36 cellular contexts compared by ENCODE assay signal in the genomic region with DNA sequence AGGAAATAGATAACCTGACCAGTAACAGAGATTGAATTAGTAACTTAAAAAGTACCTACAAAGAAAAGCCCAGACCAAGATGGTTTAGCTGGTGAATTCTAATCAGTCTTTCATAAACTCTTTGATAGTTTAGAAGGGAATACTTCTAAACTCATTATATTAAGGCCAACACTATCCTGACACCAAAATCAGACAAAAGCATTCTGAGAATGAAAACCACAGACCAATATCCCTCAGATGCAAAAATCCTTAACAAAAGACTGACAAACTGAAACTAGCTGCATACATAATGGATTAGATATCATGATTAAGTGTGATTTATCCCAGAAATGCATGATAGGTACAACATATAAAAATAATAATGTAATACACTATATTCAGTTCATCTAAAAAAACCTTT.
"Had no signal": no experiment of that assay in that cellular context is flagged by ENCODE, and none has a peak within 500 bp of the region (broad histone marks: within the 10 kb centered on the region; RNA-seq: fewer than 3 reads in every experiment).

No MANE protein-coding gene starts in this region.

- ATAC-seq: activated CD4-positive, alpha-beta T cell treated with anti-CD3 and anti-CD28 coated beads for 36 hours; activated CD8-positive, alpha-beta memory T cell treated with anti-CD3 and anti-CD28 coated beads, Interleukin-2, amount 10 ng/mL, durations not matched to agents 7 days and 5 days; activated CD8-positive, alpha-beta T cell treated with anti-CD3 and anti-CD28 coated beads, Interleukin-2, amount 10 ng/mL, durations not matched to agents 7 days and 5 days; activated naive CD8-positive, alpha-beta T cell treated with anti-CD3 and anti-CD28 coated beads, Interleukin-2, amount 50 U/mL, for 24 hours; body of pancreas; effector memory CD8-positive, alpha-beta T cell; gastroesophageal sphincter; T-helper 17 cell had no signal

- H3K4me3 ChIP-seq: adrenal gland, body of pancreas, esophagus squamous epithelium, gastroesophageal sphincter had no signal

- H3K4me1 Mint-ChIP-seq: activated CD4-positive, alpha-beta T cell treated with anti-CD3 and anti-CD28 coated beads for 36 hours; activated CD4-positive, alpha-beta T cell treated with anti-CD3 and anti-CD28 coated beads, Interleukin-2, amount 10 ng/mL, durations not matched to agents 24 days and 14 days; activated naive CD4-positive, alpha-beta T cell treated with anti-CD3 and anti-CD28 coated beads, Interleukin-2, amount 50 U/mL, for 24 hours; activated naive CD8-positive, alpha-beta T cell treated with anti-CD3 and anti-CD28 coated beads for 36 hours; activated naive CD8-positive, alpha-beta T cell treated with anti-CD3 and anti-CD28 coated beads, Interleukin-2, amount 50 U/mL, for 24 hours; T-helper 17 cell had no signal

- H3K27me3 ChIP-seq: adrenal gland, body of pancreas, esophagus squamous epithelium, gastroesophageal sphincter had no signal

- H3K4me3 Mint-ChIP-seq: activated CD4-positive, alpha-beta memory T cell treated with anti-CD3 and anti-CD28 coated beads for 36 hours; activated CD4-positive, alpha-beta T cell treated with anti-CD3 and anti-CD28 coated beads for 36 hours; activated CD4-positive, alpha-beta T cell treated with anti-CD3 and anti-CD28 coated beads, Interleukin-2, amount 10 ng/mL, durations not matched to agents 24 days and 14 days; activated CD8-positive, alpha-beta memory T cell treated with anti-CD3 and anti-CD28 coated beads, Interleukin-2, amount 10 ng/mL, durations not matched to agents 7 days and 5 days; activated CD8-positive, alpha-beta T cell treated with anti-CD3 and anti-CD28 coated beads, Interleukin-2, amount 10 ng/mL, durations not matched to agents 7 days and 5 days; activated naive CD4-positive, alpha-beta T cell treated with anti-CD3 and anti-CD28 coated beads for 36 hours; activated naive CD4-positive, alpha-beta T cell treated with anti-CD3 and anti-CD28 coated beads, Interleukin-2, amount 50 U/mL, for 24 hours; activated naive CD8-positive, alpha-beta T cell treated with anti-CD3 and anti-CD28 coated beads for 36 hours; activated naive CD8-positive, alpha-beta T cell treated with anti-CD3 and anti-CD28 coated beads, Interleukin-2, amount 50 U/mL, for 24 hours; activated T-helper 1 cell treated with anti-CD3 and anti-CD28 coated beads, Interleukin-12 subunit alpha, Interleukin-12 subunit beta, Interleukin-2, Interleukin-4 antibody, amounts not matched to agents 30 ng/mL and 10 ng/mL and 1 ng/mL, durations not matched to agents 14 hours and 24 hours and 36 hours; effector memory CD8-positive, alpha-beta T cell; T-helper 17 cell; T-helper 2 cell treated with Interferon-gamma antibody and Interleukin-4, amounts not matched to agents 5 μg/mL and 100 μg/mL, for 36 hours had no signal

- H3K4me1 ChIP-seq: adrenal gland, body of pancreas, esophagus squamous epithelium, gastroesophageal sphincter had no signal

- H3K27ac ChIP-seq: adrenal gland, body of pancreas, epithelial cell of prostate, esophagus squamous epithelium, gastroesophageal sphincter had no signal

- FAIRE-seq: colon, endothelial cell of umbilical vein had no signal

- H3K27me3 Mint-ChIP-seq: activated CD4-positive, alpha-beta memory T cell treated with anti-CD3 and anti-CD28 coated beads for 36 hours; activated CD4-positive, alpha-beta T cell treated with anti-CD3 and anti-CD28 coated beads for 36 hours; activated CD4-positive, alpha-beta T cell treated with anti-CD3 and anti-CD28 coated beads, Interleukin-2, amount 10 ng/mL, durations not matched to agents 24 days and 14 days; activated CD8-positive, alpha-beta memory T cell treated with anti-CD3 and anti-CD28 coated beads, Interleukin-2, amount 10 ng/mL, durations not matched to agents 7 days and 5 days; activated naive CD4-positive, alpha-beta T cell treated with anti-CD3 and anti-CD28 coated beads, Interleukin-2, amount 50 U/mL, for 24 hours; activated naive CD8-positive, alpha-beta T cell treated with anti-CD3 and anti-CD28 coated beads for 36 hours; activated naive CD8-positive, alpha-beta T cell treated with anti-CD3 and anti-CD28 coated beads, Interleukin-2, amount 50 U/mL, for 24 hours; effector memory CD8-positive, alpha-beta T cell; T-helper 17 cell had no signal

- DNase-seq: activated CD4-positive, alpha-beta memory T cell treated with anti-CD3 and anti-CD28 coated beads for 36 hours; activated CD4-positive, alpha-beta T cell treated with anti-CD3 and anti-CD28 coated beads for 36 hours; activated CD4-positive, alpha-beta T cell treated with anti-CD3 and anti-CD28 coated beads, Interleukin-2, amount 10 ng/mL, durations not matched to agents 24 days and 14 days; activated CD4-positive, CD25-positive, alpha-beta regulatory T cell; activated CD4-positive, CD25-positive, alpha-beta regulatory T cell treated with anti-CD3 and anti-CD28 coated beads, Interleukin-2, amount 50 U/mL, for 72 hours; activated CD8-positive, alpha-beta memory T cell treated with anti-CD3 and anti-CD28 coated beads, Interleukin-2, amount 10 ng/mL, durations not matched to agents 7 days and 5 days; activated CD8-positive, alpha-beta memory T cell treated with anti-CD3 and anti-CD28 coated beads, Interleukin-2, amount 50 U/mL, for 4 hours; activated CD8-positive, alpha-beta T cell treated with anti-CD3 and anti-CD28 coated beads, Interleukin-2, amount 10 ng/mL, durations not matched to agents 7 days and 5 days; activated effector memory CD4-positive, alpha-beta T cell treated with anti-CD3 and anti-CD28 coated beads, Interleukin-2, amount 50 U/mL, for 16 hours; activated naive CD4-positive, alpha-beta T cell treated with anti-CD3 and anti-CD28 coated beads for 36 hours; activated naive CD8-positive, alpha-beta T cell treated with anti-CD3 and anti-CD28 coated beads for 36 hours; activated naive CD8-positive, alpha-beta T cell treated with anti-CD3 and anti-CD28 coated beads, Interleukin-2, amount 50 U/mL, for 24 hours; activated T-cell treated with anti-CD3 and anti-CD28 coated beads, Interleukin-2, amount 50 U/mL, for 1 hour; activated T-cell treated with anti-CD3 and anti-CD28 coated beads, Interleukin-2, amount 50 U/mL, for 48 hours; adrenal gland; amygdala; aorta; body of pancreas; caudate nucleus; cortex of kidney; dermis blood vessel endothelial cell; effector CD4-positive, alpha-beta T cell; effector memory CD8-positive, alpha-beta T cell; esophagus squamous epithelium; foreskin melanocyte; T-helper 1 cell; T-helper 17 cell; T1000 had no signal

- H3K36me3 ChIP-seq: adrenal gland had no signal

- H3K27ac Mint-ChIP-seq: activated CD4-positive, alpha-beta memory T cell treated with anti-CD3 and anti-CD28 coated beads for 36 hours; activated CD4-positive, alpha-beta T cell treated with anti-CD3 and anti-CD28 coated beads for 36 hours; activated CD4-positive, alpha-beta T cell treated with anti-CD3 and anti-CD28 coated beads, Interleukin-2, amount 10 ng/mL, durations not matched to agents 24 days and 14 days; activated CD8-positive, alpha-beta memory T cell treated with anti-CD3 and anti-CD28 coated beads, Interleukin-2, amount 10 ng/mL, durations not matched to agents 7 days and 5 days; activated CD8-positive, alpha-beta T cell treated with anti-CD3 and anti-CD28 coated beads, Interleukin-2, amount 10 ng/mL, durations not matched to agents 7 days and 5 days; activated naive CD4-positive, alpha-beta T cell treated with anti-CD3 and anti-CD28 coated beads for 36 hours; activated naive CD4-positive, alpha-beta T cell treated with anti-CD3 and anti-CD28 coated beads, Interleukin-2, amount 50 U/mL, for 24 hours; activated naive CD8-positive, alpha-beta T cell treated with anti-CD3 and anti-CD28 coated beads for 36 hours; activated naive CD8-positive, alpha-beta T cell treated with anti-CD3 and anti-CD28 coated beads, Interleukin-2, amount 50 U/mL, for 24 hours; activated T-helper 1 cell treated with anti-CD3 and anti-CD28 coated beads, Interleukin-12 subunit alpha, Interleukin-12 subunit beta, Interleukin-2, Interleukin-4 antibody, amounts not matched to agents 30 ng/mL and 10 ng/mL and 1 ng/mL, durations not matched to agents 14 hours and 24 hours and 36 hours; activated T-helper 2 cell treated with anti-CD3 and anti-CD28 coated beads, Interferon-gamma antibody, Interleukin-2, Interleukin-4, amounts not matched to agents 10 μg/mL and 5 μg/mL and 100 μg/mL, durations not matched to agents 14 hours and 24 hours and 36 hours; T-helper 17 cell; T-helper 2 cell treated with Interferon-gamma antibody and Interleukin-4, amounts not matched to agents 5 μg/mL and 100 μg/mL, for 36 hours had no signal
